13 cellular contexts compared by ENCODE assay signal in the genomic region with DNA sequence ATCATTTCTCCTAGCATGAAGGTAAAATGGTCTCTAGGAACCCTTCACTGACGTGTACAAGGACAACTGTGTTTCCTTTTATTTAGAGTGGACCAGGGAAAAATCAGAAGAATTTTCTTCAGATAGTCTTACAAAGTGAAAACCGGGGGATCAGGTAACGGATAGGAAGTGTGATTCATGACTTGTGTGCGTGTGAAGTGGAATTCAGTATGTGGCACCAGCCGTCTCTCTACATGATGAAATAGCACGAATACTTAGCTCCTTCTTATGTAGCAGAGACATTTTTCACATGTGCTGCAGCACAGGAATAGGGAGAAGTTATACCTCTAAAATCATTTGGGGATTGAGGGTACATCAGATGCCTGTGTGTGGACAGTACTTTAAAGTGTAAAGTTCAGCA.
"Had no signal": no experiment of that assay in that cellular context is flagged by ENCODE, and none has a peak within 500 bp of the region (broad histone marks: within the 10 kb centered on the region; RNA-seq: fewer than 3 reads in every experiment).

No MANE protein-coding gene starts in this region.

- ATAC-seq: heart left ventricle, left lobe of liver, mucosa of descending colon, natural killer cell, right lobe of liver had no signal

- H3K4me1 ChIP-seq: prostate gland, right lobe of liver had no signal

- H3K36me3 ChIP-seq: heart left ventricle, prostate gland, right lobe of liver, upper lobe of left lung had no signal

- H3K27me3 ChIP-seq: heart left ventricle, upper lobe of left lung had no signal

- H3K4me3 ChIP-seq: heart left ventricle, mucosa of descending colon, prostate gland, right lobe of liver, upper lobe of left lung had no signal

- H3K27ac ChIP-seq: heart left ventricle, prostate gland, right lobe of liver, upper lobe of left lung had no signal

- H3K9me3 ChIP-seq: heart left ventricle, mucosa of descending colon, prostate gland, right lobe of liver, upper lobe of left lung had no signal

- DNase-seq: activated CD4-positive, alpha-beta T cell treated with anti-CD3 and anti-CD28 coated beads, Interleukin-2, amount 50 U/mL, for 1 hour; activated naive CD4-positive, alpha-beta T cell treated with anti-CD3 and anti-CD28 coated beads, Interleukin-2, amount 10 ng/mL, durations not matched to agents 7 days and 5 days; activated T-cell treated with anti-CD3 and anti-CD28 coated beads for 4 hours; heart left ventricle; mucosa of descending colon; natural killer cell; nucleus accumbens; right lobe of liver; stimulated activated CD4-positive, alpha-beta T cell treated with anti-CD3 and anti-CD28 coated beads, Interleukin-4, amount 100 ng/mL, for 1 hour; stimulated activated CD8-positive, alpha-beta memory T cell treated with anti-CD3 and anti-CD28 coated beads, Interleukin-4, amount 100 ng/mL, for 48 hours; upper lobe of left lung had no signal
